ENCODE assay signal across 16 cellular contexts in the genomic region with DNA sequence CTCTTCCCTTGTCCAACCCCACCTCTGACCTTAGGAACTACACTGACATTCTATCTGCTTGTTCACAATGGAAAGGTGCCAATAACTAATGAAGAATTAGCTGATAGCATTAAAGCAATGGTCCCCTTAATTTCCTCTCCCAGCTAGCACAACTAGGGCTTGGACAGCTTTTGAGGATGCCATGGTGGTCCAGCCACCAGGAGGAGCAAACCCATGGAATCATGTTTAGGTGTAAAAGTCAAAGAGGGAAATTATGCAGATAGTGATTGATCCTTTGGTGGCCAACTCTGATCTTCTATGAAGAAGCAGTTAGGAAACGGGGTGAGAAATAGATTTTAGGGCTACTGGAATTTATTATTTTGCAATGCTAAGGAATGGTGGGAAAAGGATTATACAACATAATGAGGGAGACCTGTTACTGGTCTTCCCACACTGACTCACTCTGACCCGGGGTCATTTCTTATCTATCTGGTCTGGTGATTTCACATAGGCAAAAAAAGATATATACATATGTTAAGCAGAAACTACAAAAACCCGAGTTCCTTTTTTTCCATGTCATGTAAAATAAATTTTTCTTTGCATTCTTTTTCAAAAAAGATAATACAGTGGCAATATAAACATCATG. TPM values are rescaled to one million over a fixed set of nuclear protein-coding genes. Genes with fewer than 3 reads are reported as not detected.
DNase-seq lines count a peak whose midpoint lies in the region; TF ChIP-seq lines count a peak whose summit lies in the region.
"Had no signal": no experiment of that assay in that cellular context is flagged by ENCODE, and none has a peak within 500 bp of the region (broad histone marks: within the 10 kb centered on the region; RNA-seq: fewer than 3 reads in every experiment).

No MANE protein-coding gene starts in this region.

- no peaks in the 10 kb centered on the region for H3K4me1 Mint-ChIP-seq in osteocyte (ENCODE audit: unreplicated experiment)

- DNase-seq in DMS 273 (lab: John Stamatoyannopoulos, UW; ENCODE audit: unreplicated experiment) (peak; percentile 9), DMS 273 treated with DMSO at 0.1 percent for 48 hours (lab: John Stamatoyannopoulos, UW) (no peak), MV-4-11 (lab: John Stamatoyannopoulos, UW) (peak; percentile 67), choroid plexus epithelial cell (ENCODE audit: low read depth) (peak; percentile 28), osteocyte (ENCODE audit: extremely low spot score, unreplicated experiment) (no peak), mesenteric fat pad (ENCODE audit: low spot score) (no peak), NCI-H526 treated with DMSO at 0.1 percent for 48 hours (lab: John Stamatoyannopoulos, UW) (no peak), NCI-H2081 treated with DMSO at 0.1 percent for 48 hours (lab: John Stamatoyannopoulos, UW) (no peak)
- DNase-seq: activated B cell treated with CpG ODN at 0.5 μM for 24 hours; CD4-positive, CD25-positive, alpha-beta regulatory T cell; heart right ventricle; NCI-H2107; NCI-H748 treated with DMSO at 0.1 percent for 48 hours; stomach; SW 1271 had no signal

- H3K27ac Mint-ChIP-seq in osteocyte (ENCODE audit: unreplicated experiment): no peak overlapping the region
- H3K27ac Mint-ChIP-seq: activated B cell treated with CpG ODN at 0.5 μM for 24 hours; activated T-helper 2 cell treated with anti-CD3 and anti-CD28 coated beads, Interferon-gamma antibody, Interleukin-2, Interleukin-4, amounts not matched to agents 10 μg/mL and 5 μg/mL and 100 μg/mL, durations not matched to agents 14 hours and 24 hours and 36 hours had no signal

- H3K4me3 ChIP-seq in choroid plexus epithelial cell (ENCODE audit: low read depth, low read length): no peak overlapping the region
- H3K4me3 ChIP-seq: heart right ventricle, stomach had no signal

- TF ChIP-seq CTCF in choroid plexus epithelial cell (conservative IDR thresholded peaks at IDR 0.05; ENCODE audit: low read depth, low read length): peak; percentile 48
- peak; percentile 10 for TF ChIP-seq CTCF in osteocyte (IDR thresholded peaks at IDR 0.05)

- H3K4me3 Mint-ChIP-seq in osteocyte (ENCODE audit: unreplicated experiment): no peak overlapping the region
- H3K4me3 Mint-ChIP-seq: activated B cell treated with CpG ODN at 0.5 μM for 24 hours; CD4-positive, CD25-positive, alpha-beta regulatory T cell had no signal

- no peaks in the 10 kb centered on the region for H3K9me3 Mint-ChIP-seq in osteocyte (ENCODE audit: unreplicated experiment)
- H3K9me3 Mint-ChIP-seq: activated T-helper 2 cell treated with anti-CD3 and anti-CD28 coated beads, Interferon-gamma antibody, Interleukin-2, Interleukin-4, amounts not matched to agents 10 μg/mL and 5 μg/mL and 100 μg/mL, durations not matched to agents 14 hours and 24 hours and 36 hours had no signal

- H3K36me3 Mint-ChIP-seq in osteocyte (ENCODE audit: unreplicated experiment): no peaks in the 10 kb centered on the region

- peaks cover 32% of the 10 kb centered on the region for H3K27me3 Mint-ChIP-seq in osteocyte (ENCODE audit: unreplicated experiment)
- H3K27me3 Mint-ChIP-seq: activated B cell treated with CpG ODN at 0.5 μM for 24 hours had no signal

RNA-seq across cellular contexts. Expression of gene FBXW7, which starts 45.8 kb away (rescaled TPM):
- 21.0 and 21.5 TPM in 2 replicates for total RNA-seq in osteocyte
- 37.9 TPM for total RNA-seq in mesenteric fat pad

Comparison
In these comparisons a context has a peak if more than half of its experiments do, and no peak if none do; other contexts are left out.
1. DNase-seq: peak in DMS 273 (single experiment), MV-4-11 (single experiment) and choroid plexus epithelial cell (single experiment); none in DMS 273 treated with DMSO at 0.1 percent for 48 hours (single experiment), osteocyte (single experiment), mesenteric fat pad (single experiment), NCI-H526 treated with DMSO at 0.1 percent for 48 hours (single experiment) and NCI-H2081 treated with DMSO at 0.1 percent for 48 hours (single experiment).